In genomic region chr1:71179997-71180396, GRCh38 we compare ENCODE assay signal across 24 cellular contexts.
"Had no signal": no experiment of that assay in that cellular context is flagged by ENCODE, and none has a peak within 500 bp of the region (broad histone marks: within the 10 kb centered on the region; RNA-seq: fewer than 3 reads in every experiment).

No MANE protein-coding gene starts in this region.

- H3K9me3 ChIP-seq: colonic mucosa, esophagus muscularis mucosa, esophagus squamous epithelium, gastrocnemius medialis, gastroesophageal sphincter, heart right ventricle had no signal

- H3K4me3 ChIP-seq: colonic mucosa, coronary artery, dorsolateral prefrontal cortex, esophagus muscularis mucosa, esophagus squamous epithelium, gastrocnemius medialis, gastroesophageal sphincter, heart right ventricle had no signal

- H3K36me3 ChIP-seq: colonic mucosa, esophagus muscularis mucosa, esophagus squamous epithelium, gastrocnemius medialis, gastroesophageal sphincter, heart right ventricle had no signal

- H3K27ac Mint-ChIP-seq: dendritic cell treated with granulocyte-macrophage colony-stimulating factor and Interleukin-4, amounts not matched to agents 40 ng/mL and 50 ng/mL, for 4 days; effector memory CD8-positive, alpha-beta T cell; endodermal cell had no signal

- H3K27ac ChIP-seq: colonic mucosa, coronary artery, dorsolateral prefrontal cortex, epithelial cell of prostate, esophagus muscularis mucosa, esophagus squamous epithelium, foreskin keratinocyte, gastrocnemius medialis, gastroesophageal sphincter, heart right ventricle had no signal

- ATAC-seq: effector memory CD8-positive, alpha-beta T cell; esophagus mucosa; foreskin keratinocyte; gastrocnemius medialis; gastroesophageal sphincter; heart right ventricle had no signal

- H3K4me1 ChIP-seq: colonic mucosa, esophagus muscularis mucosa, esophagus squamous epithelium, foreskin keratinocyte, gastrocnemius medialis, gastroesophageal sphincter, heart right ventricle had no signal

- DNase-seq: colonic mucosa; cortex of kidney; dermis blood vessel endothelial cell; dorsolateral prefrontal cortex; effector CD4-positive, alpha-beta T cell; effector CD8-positive, alpha-beta T cell; effector memory CD4-positive, alpha-beta T cell; effector memory CD8-positive, alpha-beta T cell; endodermal cell; erythroblast; esophagus squamous epithelium; foreskin fibroblast; foreskin keratinocyte; foreskin melanocyte; gastrocnemius medialis; glutamatergic neuron; head of caudate nucleus; heart right ventricle had no signal

- H3K27me3 ChIP-seq: colonic mucosa, dorsolateral prefrontal cortex, esophagus muscularis mucosa, esophagus squamous epithelium, foreskin keratinocyte, gastrocnemius medialis, gastroesophageal sphincter, heart right ventricle had no signal

- H3K9me3 Mint-ChIP-seq: endodermal cell had no signal

- H3K4me3 Mint-ChIP-seq: dendritic cell treated with granulocyte-macrophage colony-stimulating factor and Interleukin-4, amounts not matched to agents 40 ng/mL and 50 ng/mL, for 4 days; effector memory CD8-positive, alpha-beta T cell; endodermal cell had no signal

- H3K27me3 Mint-ChIP-seq: dendritic cell treated with granulocyte-macrophage colony-stimulating factor and Interleukin-4, amounts not matched to agents 40 ng/mL and 50 ng/mL, for 4 days; effector memory CD8-positive, alpha-beta T cell had no signal
